In the genomic region with DNA sequence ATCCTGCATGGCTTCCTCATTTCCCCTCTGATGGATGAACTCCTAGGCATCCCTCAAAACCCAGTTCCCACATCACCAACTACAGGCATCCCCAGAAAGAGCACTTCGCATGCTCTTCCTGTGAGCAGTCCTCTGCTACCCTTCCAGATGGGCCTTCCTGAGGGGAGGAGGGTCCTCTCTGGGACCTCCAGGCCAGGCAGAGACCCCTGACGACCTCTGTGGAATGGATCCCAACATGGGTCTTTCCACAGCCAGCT, we compare ENCODE assay signal across 8 cellular contexts. TPM values are rescaled to one million over a fixed set of nuclear protein-coding genes. Genes with fewer than 3 reads are reported as not detected.
A peak's percentile ranks its signal among the peaks of the same experiment; 100 is the strongest.
DNase-seq lines count a peak whose midpoint lies in the region; ATAC-seq and TF ChIP-seq lines count a peak whose summit lies in the region.
"Had no signal": no experiment of that assay in that cellular context is flagged by ENCODE, and none has a peak within 500 bp of the region (broad histone marks: within the 10 kb centered on the region; RNA-seq: fewer than 3 reads in every experiment).

No MANE protein-coding gene starts in this region.

- H3K9me3 Mint-ChIP-seq in activated B cell treated with CpG ODN at 0.5 μM for 24 hours (no peaks in the 10 kb centered on the region), glutamatergic neuron (ENCODE audit: unreplicated experiment) (peaks cover 14% of the 10 kb centered on the region)
- H3K9me3 Mint-ChIP-seq in stimulated activated effector memory CD8-positive, alpha-beta T cell treated with anti-CD3 and anti-CD28 coated beads, Interleukin-12 subunit alpha, Interleukin-12 subunit beta, amount 100 ng/mL, for 72 hours, result no peaks in the 10 kb centered on the region

- TF ChIP-seq CTCF in HFF-Myc (IDR thresholded peaks at IDR 0.05; ENCODE audit: low read depth, low read length, missing control alignments) (no peak), activated B cell treated with CpG ODN at 0.5 μM for 24 hours (IDR thresholded peaks at IDR 0.05) (no peak), glutamatergic neuron (IDR thresholded peaks at IDR 0.05; ENCODE audit: partially characterized antibody, unreplicated experiment) (no peak)

- POLR2A ChIA-PET in activated B cell treated with CpG ODN at 0.5 μM for 24 hours (lab: Charles Lee), result no interaction called here

- DNase-seq in HFF-Myc (ENCODE audit: extremely low read depth, low read depth) (no peak), activated B cell treated with CpG ODN at 0.5 μM for 24 hours (no peak), glutamatergic neuron (no peak), RPMI8226 (no peak), posterior cingulate gyrus (no peak)
- no peak for DNase-seq in stimulated activated effector memory CD8-positive, alpha-beta T cell treated with anti-CD3 and anti-CD28 coated beads, Interleukin-12 subunit alpha, Interleukin-12 subunit beta, amount 100 ng/mL, for 72 hours (ENCODE audit: low spot score in 2 of 2)
- DNase-seq: dorsolateral prefrontal cortex had no signal

- H3K36me3 Mint-ChIP-seq in activated B cell treated with CpG ODN at 0.5 μM for 24 hours (ENCODE audit: low read depth) (peaks cover 13% of the 10 kb centered on the region), glutamatergic neuron (ENCODE audit: unreplicated experiment) (no peaks in the 10 kb centered on the region)
- peaks cover 35% of the 10 kb centered on the region for H3K36me3 Mint-ChIP-seq in stimulated activated effector memory CD8-positive, alpha-beta T cell treated with anti-CD3 and anti-CD28 coated beads, Interleukin-12 subunit alpha, Interleukin-12 subunit beta, amount 100 ng/mL, for 72 hours

- ATAC-seq in activated B cell treated with CpG ODN at 0.5 μM for 24 hours (ENCODE audit: low read depth), result no peak
- no peak for ATAC-seq in stimulated activated effector memory CD8-positive, alpha-beta T cell treated with anti-CD3 and anti-CD28 coated beads, Interleukin-12 subunit alpha, Interleukin-12 subunit beta, amount 100 ng/mL, for 72 hours
- ATAC-seq in HG03139 (IDR thresholded peaks at IDR 0.05; ENCODE audit: unreplicated experiment), result no peak

- H3K4me3 Mint-ChIP-seq in activated B cell treated with CpG ODN at 0.5 μM for 24 hours (peak overlapping the region; percentile 83), glutamatergic neuron (ENCODE audit: unreplicated experiment) (peak overlapping the region; percentile 94)
- H3K4me3 Mint-ChIP-seq in stimulated activated effector memory CD8-positive, alpha-beta T cell treated with anti-CD3 and anti-CD28 coated beads, Interleukin-12 subunit alpha, Interleukin-12 subunit beta, amount 100 ng/mL, for 72 hours, result peak overlapping the region; percentile 83

- H3K4me1 Mint-ChIP-seq in activated B cell treated with CpG ODN at 0.5 μM for 24 hours, result peaks cover 41% of the 10 kb centered on the region
- peaks cover 35% of the 10 kb centered on the region for H3K4me1 Mint-ChIP-seq in glutamatergic neuron (ENCODE audit: low read depth, unreplicated experiment)
- H3K4me1 Mint-ChIP-seq in stimulated activated effector memory CD8-positive, alpha-beta T cell treated with anti-CD3 and anti-CD28 coated beads, Interleukin-12 subunit alpha, Interleukin-12 subunit beta, amount 100 ng/mL, for 72 hours, result peaks cover 45% of the 10 kb centered on the region

- H3K27me3 Mint-ChIP-seq in activated B cell treated with CpG ODN at 0.5 μM for 24 hours, result no peaks in the 10 kb centered on the region
- peaks cover 23% of the 10 kb centered on the region for H3K27me3 Mint-ChIP-seq in glutamatergic neuron (ENCODE audit: unreplicated experiment)

- no peak overlapping the region for H3K27ac Mint-ChIP-seq in activated B cell treated with CpG ODN at 0.5 μM for 24 hours
- H3K27ac Mint-ChIP-seq in glutamatergic neuron (ENCODE audit: unreplicated experiment), result peak overlapping the region; percentile 95
- H3K27ac Mint-ChIP-seq in stimulated activated effector memory CD8-positive, alpha-beta T cell treated with anti-CD3 and anti-CD28 coated beads, Interleukin-12 subunit alpha, Interleukin-12 subunit beta, amount 100 ng/mL, for 72 hours, result peak overlapping the region; percentile 85

- CTCF ChIA-PET in activated B cell treated with CpG ODN at 0.5 μM for 24 hours (lab: Charles Lee), result no interaction called here

- H3K4me3 ChIP-seq in HFF-Myc (replicated peaks; ENCODE audit: low read depth, low read length), result peak overlapping the region; percentile 76

- intact Hi-C loops in activated B cell treated with CpG ODN at 0.5 μM for 24 hours (cut with micrococcal nuclease) (no loop called here), posterior cingulate gyrus (cut with DNase I) (no loop called here)

RNA-seq across cellular contexts. Expression of a gene that starts 1.9 kb away (rescaled TPM):
- total RNA-seq in activated B cell treated with CpG ODN at 0.5 μM for 24 hours (72.8 and 80.8 TPM in 2 replicates), glutamatergic neuron (ENCODE audit: unreplicated experiment) (300 TPM)

RNA-seq across cellular contexts. Expression of a gene that starts 7.3 kb away (rescaled TPM):
- total RNA-seq in activated B cell treated with CpG ODN at 0.5 μM for 24 hours (3.0 and 3.1 TPM in 2 replicates), glutamatergic neuron (ENCODE audit: unreplicated experiment) (6.0 TPM)

RNA-seq across cellular contexts. Expression of a gene that starts 40.7 kb away (rescaled TPM):
- 47.9 and 51.2 TPM in 2 replicates for total RNA-seq in activated B cell treated with CpG ODN at 0.5 μM for 24 hours
- total RNA-seq in glutamatergic neuron (ENCODE audit: unreplicated experiment), result 30.5 TPM
